ENCODE assay signal across 9 cellular contexts in the genomic region with DNA sequence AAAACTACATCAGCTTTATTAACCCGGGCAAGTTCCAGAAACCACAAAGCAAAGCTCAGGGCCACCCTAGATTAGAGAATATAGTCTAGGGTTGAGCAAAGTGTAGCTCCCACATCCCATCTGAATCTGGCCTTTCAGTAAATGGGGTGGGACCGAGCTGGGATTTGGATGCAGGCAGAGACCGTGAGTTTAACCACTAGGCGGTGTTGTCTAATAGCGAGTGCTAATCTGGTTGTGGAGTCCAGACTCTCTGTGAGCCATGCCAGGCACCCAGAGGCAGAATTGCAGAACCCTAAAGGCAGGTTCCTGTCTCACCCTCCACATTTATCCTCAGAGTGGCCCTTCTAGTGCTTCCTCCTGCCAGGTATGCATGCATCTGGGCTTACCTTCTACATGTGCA.
DNase-seq lines count a peak whose midpoint lies in the region; ATAC-seq, FAIRE-seq and TF ChIP-seq lines count a peak whose summit lies in the region.
"Had no signal": no experiment of that assay in that cellular context is flagged by ENCODE, and none has a peak within 500 bp of the region (broad histone marks: within the 10 kb centered on the region; RNA-seq: fewer than 3 reads in every experiment).

No MANE protein-coding gene starts in this region.

- no peak overlapping the region for H3K9ac ChIP-seq in astrocyte (ENCODE audit: low read length)

- H4K20me1 ChIP-seq in astrocyte (ENCODE audit: insufficient read depth, low read length), result no peaks in the 10 kb centered on the region

- TF ChIP-seq CTCF in LNCAP (IDR thresholded peaks at IDR 0.05) (peak; percentile 51), astrocyte (IDR thresholded peaks at IDR 0.05; ENCODE audit: insufficient read depth, low read depth, low read length) (peak; percentile 40), mucosa of descending colon (IDR thresholded peaks at IDR 0.05) (no peak)

- H3K4me3 Mint-ChIP-seq in astrocyte (ENCODE audit: unreplicated experiment), result no peak overlapping the region
- H3K4me3 Mint-ChIP-seq: activated naive CD8-positive, alpha-beta T cell had no signal

- H3K4me1 ChIP-seq in right cardiac atrium (ENCODE audit: control insufficient read depth, insufficient read depth, low read length), result no peaks in the 10 kb centered on the region
- H3K4me1 ChIP-seq in astrocyte (ENCODE audit: insufficient read depth, low read length), result no peaks in the 10 kb centered on the region
- H3K4me1 ChIP-seq in mucosa of descending colon (ENCODE audit: low read depth), result no peaks in the 10 kb centered on the region

- no peak overlapping the region for H3K27ac Mint-ChIP-seq in astrocyte (ENCODE audit: unreplicated experiment)
- H3K27ac Mint-ChIP-seq: activated naive CD8-positive, alpha-beta T cell had no signal

- H3K4me1 Mint-ChIP-seq in astrocyte (ENCODE audit: low read depth, unreplicated experiment), result peaks cover 3% of the 10 kb centered on the region

- H3K27me3 Mint-ChIP-seq in astrocyte (ENCODE audit: low read depth, unreplicated experiment), result peaks cover 10% of the 10 kb centered on the region

- H3K9me3 ChIP-seq in right cardiac atrium (ENCODE audit: control insufficient read depth, low read length) (no peaks in the 10 kb centered on the region), astrocyte (ENCODE audit: insufficient read depth, low read depth, low read length) (peaks cover 3% of the 10 kb centered on the region), mucosa of descending colon (no peaks in the 10 kb centered on the region)

- FAIRE-seq in astrocyte (lab: Jason Lieb, UNC), result no peak

- H3K27me3 ChIP-seq in right cardiac atrium (ENCODE audit: control insufficient read depth, insufficient read depth) (no peaks in the 10 kb centered on the region), astrocyte (ENCODE audit: insufficient read depth, low read length) (no peaks in the 10 kb centered on the region)

- H2AFZ ChIP-seq in astrocyte (ENCODE audit: low read depth, low read length), result no peak overlapping the region

- H3K4me3 ChIP-seq in right cardiac atrium (ENCODE audit: low read length) (no peak overlapping the region), astrocyte (ENCODE audit: insufficient read depth, low read depth, low read length) (no peak overlapping the region), mucosa of descending colon (no peak overlapping the region)

- H3K36me3 Mint-ChIP-seq in astrocyte (ENCODE audit: low read depth, unreplicated experiment), result no peaks in the 10 kb centered on the region
- H3K36me3 Mint-ChIP-seq: activated naive CD8-positive, alpha-beta T cell had no signal

- no peak overlapping the region for H3K27ac ChIP-seq in right cardiac atrium (ENCODE audit: low read length)
- H3K27ac ChIP-seq in astrocyte (ENCODE audit: low read depth, low read length), result no peak overlapping the region

- H3K4me2 ChIP-seq in astrocyte (ENCODE audit: low read length), result no peak overlapping the region

- no peaks in the 10 kb centered on the region for H3K36me3 ChIP-seq in astrocyte (ENCODE audit: insufficient read depth, low read length)
- no peaks in the 10 kb centered on the region for H3K36me3 ChIP-seq in mucosa of descending colon (ENCODE audit: low read depth)

- no peaks in the 10 kb centered on the region for H3K79me2 ChIP-seq in astrocyte (ENCODE audit: insufficient read depth, low read length)

- intact Hi-C loops in right cardiac atrium (cut with DNase I) (no loop called here), cardiac septum (cut with DNase I) (no loop called here), mucosa of descending colon (cut with DNase I, micrococcal nuclease) (no loop called here)

- H3K9me3 Mint-ChIP-seq in astrocyte (ENCODE audit: unreplicated experiment), result peaks cover 3% of the 10 kb centered on the region

- WGBS in right cardiac atrium, result 44% methylated on average over 5 of the region's 5 CpGs

- ATAC-seq in right cardiac atrium, result peak; percentile 47 to 52
- ATAC-seq in mucosa of descending colon, result peak; percentile 47
- no peak for ATAC-seq in HG03045 (IDR thresholded peaks at IDR 0.05; ENCODE audit: unreplicated experiment)

- DNase-seq in right cardiac atrium (peak in 1 of 3 donors; percentile 46), cardiac septum (ENCODE audit: low spot score) (no peak), astrocyte (ENCODE audit: low read depth) (no peak), mucosa of descending colon (peak in 1 of 3 donors; percentile 49), OCI-M2 (lab: John Stamatoyannopoulos, UW; ENCODE audit: unreplicated experiment) (no peak)
- DNase-seq in activated CD4-positive, CD25-positive, alpha-beta regulatory T cell treated with anti-CD3 and anti-CD28 coated beads, Interleukin-2, amount 50 U/mL, for 72 hours, result no peak
